1 cellular context compared by ENCODE assay signal in the genomic region with DNA sequence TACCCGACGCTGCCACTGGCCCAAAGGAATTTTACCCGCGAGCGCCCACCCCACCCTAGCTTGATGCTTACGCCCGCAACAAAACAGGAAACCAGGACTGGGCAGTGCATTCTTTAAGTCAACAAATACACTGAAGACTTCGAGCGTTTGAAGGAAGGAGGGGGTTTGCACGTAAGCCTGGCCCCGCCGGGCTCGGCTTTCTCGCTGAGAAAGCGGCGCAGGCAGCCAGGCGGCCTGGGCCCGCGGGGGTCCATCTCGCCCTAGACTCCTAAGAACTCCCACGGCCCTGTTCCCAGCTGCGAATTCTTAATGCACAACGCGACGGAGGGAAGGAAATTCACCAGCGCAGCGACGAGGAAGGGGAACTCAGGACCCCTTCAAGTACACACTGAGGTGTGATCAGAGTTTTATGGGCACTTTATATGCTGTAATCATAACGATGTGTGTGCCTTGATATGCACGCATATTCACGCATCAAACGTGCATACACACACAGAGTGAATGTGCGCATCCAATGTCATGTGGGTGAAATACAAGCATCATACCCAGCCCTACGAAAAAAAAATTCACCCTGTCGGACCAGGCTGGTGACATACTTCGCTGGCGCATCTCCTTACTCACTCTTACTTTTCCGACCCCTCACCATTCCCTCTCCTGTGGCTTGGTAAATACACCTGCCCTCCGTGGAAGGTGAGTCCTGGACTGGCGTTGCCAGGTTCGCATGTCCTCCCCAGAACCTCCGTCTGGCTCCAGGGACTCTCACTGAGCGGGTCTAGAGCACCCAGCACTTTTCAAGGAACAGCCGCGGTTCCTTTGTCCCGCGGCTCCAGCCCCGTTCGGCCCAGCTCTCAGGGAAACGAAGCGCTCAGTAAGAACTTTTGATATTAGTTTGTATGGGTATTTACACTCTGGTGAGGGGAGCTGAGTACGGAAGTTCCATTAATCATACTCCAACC.
TF ChIP-seq lines count a peak whose summit lies in the region.

No MANE protein-coding gene starts in this region.

TF ChIP-seq in HepG2, 621 proteins besides CTCF, POLR2A, EP300 and RAD21:
- no peak for TF ChIP-seq GLI4 (CRISPR knock-in tag; IDR thresholded peaks at IDR 0.05; ENCODE audit: borderline replicate concordance)
- TF ChIP-seq, protein P1, sequence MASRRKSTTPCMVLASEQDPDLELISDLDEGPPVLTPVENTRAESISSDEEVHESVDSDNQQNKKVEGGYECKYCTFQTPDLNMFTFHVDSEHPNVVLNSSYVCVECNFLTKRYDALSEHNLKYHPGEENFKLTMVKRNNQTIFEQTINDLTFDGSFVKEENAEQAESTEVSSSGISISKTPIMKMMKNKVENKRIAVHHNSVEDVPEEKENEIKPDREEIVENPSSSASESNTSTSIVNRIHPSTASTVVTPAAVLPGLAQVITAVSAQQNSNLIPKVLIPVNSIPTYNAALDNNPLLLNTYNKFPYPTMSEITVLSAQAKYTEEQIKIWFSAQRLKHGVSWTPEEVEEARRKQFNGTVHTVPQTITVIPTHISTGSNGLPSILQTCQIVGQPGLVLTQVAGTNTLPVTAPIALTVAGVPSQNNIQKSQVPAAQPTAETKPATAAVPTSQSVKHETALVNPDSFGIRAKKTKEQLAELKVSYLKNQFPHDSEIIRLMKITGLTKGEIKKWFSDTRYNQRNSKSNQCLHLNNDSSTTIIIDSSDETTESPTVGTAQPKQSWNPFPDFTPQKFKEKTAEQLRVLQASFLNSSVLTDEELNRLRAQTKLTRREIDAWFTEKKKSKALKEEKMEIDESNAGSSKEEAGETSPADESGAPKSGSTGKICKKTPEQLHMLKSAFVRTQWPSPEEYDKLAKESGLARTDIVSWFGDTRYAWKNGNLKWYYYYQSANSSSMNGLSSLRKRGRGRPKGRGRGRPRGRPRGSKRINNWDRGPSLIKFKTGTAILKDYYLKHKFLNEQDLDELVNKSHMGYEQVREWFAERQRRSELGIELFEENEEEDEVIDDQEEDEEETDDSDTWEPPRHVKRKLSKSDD (CRISPR knock-in tag; IDR thresholded peaks at IDR 0.05; ENCODE audit: low read depth), result no peak
- TF ChIP-seq, protein P2, sequence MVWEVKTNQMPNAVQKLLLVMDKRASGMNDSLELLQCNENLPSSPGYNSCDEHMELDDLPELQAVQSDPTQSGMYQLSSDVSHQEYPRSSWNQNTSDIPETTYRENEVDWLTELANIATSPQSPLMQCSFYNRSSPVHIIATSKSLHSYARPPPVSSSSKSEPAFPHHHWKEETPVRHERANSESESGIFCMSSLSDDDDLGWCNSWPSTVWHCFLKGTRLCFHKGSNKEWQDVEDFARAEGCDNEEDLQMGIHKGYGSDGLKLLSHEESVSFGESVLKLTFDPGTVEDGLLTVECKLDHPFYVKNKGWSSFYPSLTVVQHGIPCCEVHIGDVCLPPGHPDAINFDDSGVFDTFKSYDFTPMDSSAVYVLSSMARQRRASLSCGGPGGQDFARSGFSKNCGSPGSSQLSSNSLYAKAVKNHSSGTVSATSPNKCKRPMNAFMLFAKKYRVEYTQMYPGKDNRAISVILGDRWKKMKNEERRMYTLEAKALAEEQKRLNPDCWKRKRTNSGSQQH (CRISPR knock-in tag; IDR thresholded peaks at IDR 0.05; ENCODE audit: low read depth), result no peak
- TF ChIP-seq ZC3H4 (CRISPR knock-in tag; IDR thresholded peaks at IDR 0.05; ENCODE audit: borderline replicate concordance), result no peak
- TF ChIP-seq ZNF496 (CRISPR knock-in tag; IDR thresholded peaks at IDR 0.05; ENCODE audit: insufficient replicate concordance), result no peak
- no peak for TF ChIP-seq ZFP1 (CRISPR knock-in tag; IDR thresholded peaks at IDR 0.05)
- TF ChIP-seq, protein P3, sequence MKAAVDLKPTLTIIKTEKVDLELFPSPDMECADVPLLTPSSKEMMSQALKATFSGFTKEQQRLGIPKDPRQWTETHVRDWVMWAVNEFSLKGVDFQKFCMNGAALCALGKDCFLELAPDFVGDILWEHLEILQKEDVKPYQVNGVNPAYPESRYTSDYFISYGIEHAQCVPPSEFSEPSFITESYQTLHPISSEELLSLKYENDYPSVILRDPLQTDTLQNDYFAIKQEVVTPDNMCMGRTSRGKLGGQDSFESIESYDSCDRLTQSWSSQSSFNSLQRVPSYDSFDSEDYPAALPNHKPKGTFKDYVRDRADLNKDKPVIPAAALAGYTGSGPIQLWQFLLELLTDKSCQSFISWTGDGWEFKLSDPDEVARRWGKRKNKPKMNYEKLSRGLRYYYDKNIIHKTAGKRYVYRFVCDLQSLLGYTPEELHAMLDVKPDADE (CRISPR knock-in tag; IDR thresholded peaks at IDR 0.05), result no peak
- no peak for TF ChIP-seq ZNF878 (CRISPR knock-in tag; IDR thresholded peaks at IDR 0.05)
- no peak for TF ChIP-seq TOE1 (CRISPR knock-in tag; IDR thresholded peaks at IDR 0.05)
- TF ChIP-seq, protein P4, sequence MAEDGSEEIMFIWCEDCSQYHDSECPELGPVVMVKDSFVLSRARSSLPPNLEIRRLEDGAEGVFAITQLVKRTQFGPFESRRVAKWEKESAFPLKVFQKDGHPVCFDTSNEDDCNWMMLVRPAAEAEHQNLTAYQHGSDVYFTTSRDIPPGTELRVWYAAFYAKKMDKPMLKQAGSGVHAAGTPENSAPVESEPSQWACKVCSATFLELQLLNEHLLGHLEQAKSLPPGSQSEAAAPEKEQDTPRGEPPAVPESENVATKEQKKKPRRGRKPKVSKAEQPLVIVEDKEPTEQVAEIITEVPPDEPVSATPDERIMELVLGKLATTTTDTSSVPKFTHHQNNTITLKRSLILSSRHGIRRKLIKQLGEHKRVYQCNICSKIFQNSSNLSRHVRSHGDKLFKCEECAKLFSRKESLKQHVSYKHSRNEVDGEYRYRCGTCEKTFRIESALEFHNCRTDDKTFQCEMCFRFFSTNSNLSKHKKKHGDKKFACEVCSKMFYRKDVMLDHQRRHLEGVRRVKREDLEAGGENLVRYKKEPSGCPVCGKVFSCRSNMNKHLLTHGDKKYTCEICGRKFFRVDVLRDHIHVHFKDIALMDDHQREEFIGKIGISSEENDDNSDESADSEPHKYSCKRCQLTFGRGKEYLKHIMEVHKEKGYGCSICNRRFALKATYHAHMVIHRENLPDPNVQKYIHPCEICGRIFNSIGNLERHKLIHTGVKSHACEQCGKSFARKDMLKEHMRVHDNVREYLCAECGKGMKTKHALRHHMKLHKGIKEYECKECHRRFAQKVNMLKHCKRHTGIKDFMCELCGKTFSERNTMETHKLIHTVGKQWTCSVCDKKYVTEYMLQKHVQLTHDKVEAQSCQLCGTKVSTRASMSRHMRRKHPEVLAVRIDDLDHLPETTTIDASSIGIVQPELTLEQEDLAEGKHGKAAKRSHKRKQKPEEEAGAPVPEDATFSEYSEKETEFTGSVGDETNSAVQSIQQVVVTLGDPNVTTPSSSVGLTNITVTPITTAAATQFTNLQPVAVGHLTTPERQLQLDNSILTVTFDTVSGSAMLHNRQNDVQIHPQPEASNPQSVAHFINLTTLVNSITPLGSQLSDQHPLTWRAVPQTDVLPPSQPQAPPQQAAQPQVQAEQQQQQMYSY (CRISPR knock-in tag; IDR thresholded peaks at IDR 0.05), result no peak
- no peak for TF ChIP-seq SKI (IDR thresholded peaks at IDR 0.05; ENCODE audit: partially characterized antibody)
